Comparison of ENCODE assay signal across 13 cellular contexts in the genomic region with DNA sequence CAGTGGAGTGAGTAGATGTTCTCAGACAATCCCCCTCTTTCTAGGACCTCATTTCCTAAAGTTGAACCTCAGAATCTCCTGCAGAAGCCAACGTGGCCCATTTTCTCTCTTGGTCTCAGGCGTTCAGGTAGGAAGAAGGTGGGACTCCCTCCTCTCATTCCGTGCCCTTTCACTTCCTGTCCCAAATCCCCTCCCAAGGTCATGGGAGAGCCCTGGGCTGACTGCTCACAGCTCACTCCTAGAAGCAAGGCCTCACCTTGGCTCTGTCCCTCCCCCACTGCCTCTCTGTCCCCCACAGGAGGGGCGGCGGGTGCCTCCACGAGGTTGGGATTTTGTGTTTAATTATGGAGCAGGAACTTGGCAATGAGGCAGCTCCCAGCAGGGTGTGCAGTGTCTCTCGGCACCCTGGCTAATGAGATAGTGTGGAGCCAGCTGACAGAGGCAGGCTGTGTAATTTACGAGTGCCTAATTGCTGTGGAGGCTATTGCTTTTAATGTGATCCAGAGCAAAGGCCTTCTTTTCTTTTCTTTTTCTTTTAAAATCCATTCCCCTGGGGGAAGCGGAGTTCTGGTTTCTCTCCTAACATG. TPM values are rescaled to one million over a fixed set of nuclear protein-coding genes. Genes with fewer than 3 reads are reported as not detected.
DNase-seq lines count a peak whose midpoint lies in the region; ATAC-seq and TF ChIP-seq lines count a peak whose summit lies in the region.
"Had no signal": no experiment of that assay in that cellular context is flagged by ENCODE, and none has a peak within 500 bp of the region (broad histone marks: within the 10 kb centered on the region; RNA-seq: fewer than 3 reads in every experiment).

No MANE protein-coding gene starts in this region.

- TF ChIP-seq EP300 in sigmoid colon (IDR thresholded peaks at IDR 0.05) = no peak

- WGBS in sigmoid colon, 2 donors = 16 to 50% methylated on average over 9 of the region's 9 CpGs

- H3K27me3 ChIP-seq in HUES48 (ENCODE audit: control insufficient read depth, insufficient read depth, low read length) (no peaks in the 10 kb centered on the region), dorsolateral prefrontal cortex (no peaks in the 10 kb centered on the region), sigmoid colon (no peaks in the 10 kb centered on the region), ascending aorta (no peaks in the 10 kb centered on the region)
- H3K27me3 ChIP-seq: ovary, testis had no signal

- no peak for ATAC-seq in HG02885 (IDR thresholded peaks at IDR 0.05; ENCODE audit: poor library complexity, unreplicated experiment)

- peak; percentile 90 for DNase-seq in NCI-H2227 treated with DMSO at 0.1 percent for 48 hours (lab: John Stamatoyannopoulos, UW)
- peak in 1 of 10 donors; percentile 51 for DNase-seq in dorsolateral prefrontal cortex
- no peak for DNase-seq in sigmoid colon
- no peak for DNase-seq in SKM-1 (lab: John Stamatoyannopoulos, UW; ENCODE audit: unreplicated experiment)
- DNase-seq in ascending aorta (ENCODE audit: low spot score in 2 of 2) = no peak
- DNase-seq in stimulated activated CD4-positive, alpha-beta T cell treated with anti-CD3 and anti-CD28 coated beads, Interleukin-12 subunit alpha, Interleukin-12 subunit beta, amount 100 ng/mL, for 4 hours = no peak
- DNase-seq: activated CD4-positive, alpha-beta T cell treated with anti-CD3 and anti-CD28 coated beads for 1 hour; kidney glomerular epithelial cell; testis had no signal

- TF ChIP-seq POLR2A in sigmoid colon (IDR thresholded peaks at IDR 0.05) = no peak

- peak overlapping the region; percentile 20 for H3K27ac ChIP-seq in HUES48 (ENCODE audit: low read depth, low read length)
- peak overlapping the region in 45 of 59 donors; percentile 9 to 84 (median 57) for H3K27ac ChIP-seq in dorsolateral prefrontal cortex
- peak overlapping the region in 3 of 4 donors; percentile 10 to 38 (median 31) for H3K27ac ChIP-seq in sigmoid colon
- no peak overlapping the region for H3K27ac ChIP-seq in ascending aorta
- H3K27ac ChIP-seq: ovary, testis had no signal

- H3K4me1 ChIP-seq in HUES48 (ENCODE audit: control insufficient read depth, insufficient read depth, low read length) = peaks cover 32% of the 10 kb centered on the region
- H3K4me1 ChIP-seq in sigmoid colon = peaks cover 0 to 35% (median 28%) of the 10 kb centered on the region in 4 donors
- peaks cover 3 to 11% of the 10 kb centered on the region in 2 donors for H3K4me1 ChIP-seq in ascending aorta

- H3K9ac ChIP-seq in HUES48 (ENCODE audit: low read depth, low read length) = no peak overlapping the region

- no peaks in the 10 kb centered on the region for H3K9me3 ChIP-seq in HUES48 (ENCODE audit: control insufficient read depth, insufficient read depth, low read length)
- H3K9me3 ChIP-seq in sigmoid colon = no peaks in the 10 kb centered on the region
- H3K9me3 ChIP-seq in ascending aorta = no peaks in the 10 kb centered on the region
- H3K9me3 ChIP-seq: ovary, testis had no signal

- intact Hi-C loops in dorsolateral prefrontal cortex (cut with DNase I) = no loop called here
- intact Hi-C loops in sigmoid colon (cut with DNase I) = no loop called here
- intact Hi-C loops in ascending aorta (cut with DNase I) = no loop called here

- TF ChIP-seq CTCF in dorsolateral prefrontal cortex (IDR thresholded peaks at IDR 0.05 in 54 of 56, conservative IDR thresholded peaks at IDR 0.05 in 2 of 56; ENCODE audit: low read depth in 1 of 56, partially characterized antibody in 56 of 56) (peak in 2 of 56 donors; percentile 8 to 10), sigmoid colon (IDR thresholded peaks at IDR 0.05) (no peak), ascending aorta (IDR thresholded peaks at IDR 0.05) (no peak)

- no peak overlapping the region for H3K4me3 ChIP-seq in HUES48 (ENCODE audit: low read depth, low read length)
- no peak overlapping the region for H3K4me3 ChIP-seq in dorsolateral prefrontal cortex
- H3K4me3 ChIP-seq in sigmoid colon = no peak overlapping the region
- H3K4me3 ChIP-seq in ascending aorta = no peak overlapping the region
- H3K4me3 ChIP-seq: ovary, testis had no signal

- H3K36me3 ChIP-seq in HUES48 (ENCODE audit: control insufficient read depth, insufficient read depth, low read length) (no peaks in the 10 kb centered on the region), sigmoid colon (no peaks in the 10 kb centered on the region), ascending aorta (no peaks in the 10 kb centered on the region)
- H3K36me3 ChIP-seq: ovary had no signal

RNA-seq across cellular contexts. Expression of a gene that starts 9.1 kb away (rescaled TPM):
- total RNA-seq in dorsolateral prefrontal cortex (100 to 1,000 TPM in 101 of 120 experiments, 10 to 100 TPM in 19; 55.9 to 606 (median 176) TPM), sigmoid colon (10 to 100 TPM in 2 of 4 donors, 1 to 10 TPM in 2; 6.7 to 14.3 (median 11.4) TPM), ascending aorta (70.0 TPM)
- polyA plus RNA-seq in sigmoid colon = 10 to 100 TPM; 10.8 to 26.8 (median 14.3) TPM

RNA-seq across cellular contexts. Expression of a gene that starts 39.5 kb away (rescaled TPM):
- total RNA-seq in dorsolateral prefrontal cortex (1 to 10 TPM in 107 of 120 experiments, under 1 TPM in 13; 0.46 to 4.5 (median 1.7) TPM), sigmoid colon (under 1 TPM in 1 of 4 donors, not detected in 3; 0.36 TPM), ascending aorta (not detected)
- under 1 TPM in 1 of 3 donors, not detected in 2; 0.51 TPM for polyA plus RNA-seq in sigmoid colon
- total RNA-seq: activated T-helper 2 cell treated with anti-CD3 and anti-CD28 coated beads, Interferon-gamma antibody, Interleukin-2, Interleukin-4, amounts not matched to agents 10 μg/mL and 5 μg/mL and 100 μg/mL, durations not matched to agents 14 hours and 24 hours and 36 hours had no signal

Comparison
In these comparisons a context has a peak if more than half of its experiments do, and no peak if none do; other contexts are left out.
1. H3K27ac ChIP-seq: peak in HUES48 (single experiment), dorsolateral prefrontal cortex (45 of 59) and sigmoid colon (3 of 4); none in ascending aorta (0 of 2).